11 cellular contexts compared by ENCODE assay signal in the genomic region with DNA sequence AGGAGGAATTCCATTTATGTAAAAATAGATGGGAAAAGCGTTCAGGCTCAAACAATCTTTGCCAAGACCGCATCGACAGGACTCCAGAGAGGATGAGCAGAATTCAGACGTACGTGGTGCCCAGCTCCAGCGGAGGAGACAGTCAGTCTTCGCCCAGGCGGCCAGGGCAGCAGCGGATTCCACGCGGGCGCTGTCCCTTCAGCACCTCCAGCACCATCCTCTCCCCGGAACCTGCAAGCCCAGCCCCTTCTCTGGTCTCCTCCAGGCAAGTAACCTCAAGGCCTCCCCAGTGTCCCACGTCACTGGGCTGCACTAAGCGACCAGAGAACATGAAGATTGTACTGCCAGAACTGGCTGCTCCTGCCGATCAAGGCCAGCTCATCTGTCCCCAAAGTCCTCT. TPM values are rescaled to one million over a fixed set of nuclear protein-coding genes. Genes with fewer than 3 reads are reported as not detected.
DNase-seq lines count a peak whose midpoint lies in the region; ATAC-seq and TF ChIP-seq lines count a peak whose summit lies in the region.
"Had no signal": no experiment of that assay in that cellular context is flagged by ENCODE, and none has a peak within 500 bp of the region (broad histone marks: within the 10 kb centered on the region; RNA-seq: fewer than 3 reads in every experiment).

No MANE protein-coding gene starts in this region.

- no peak overlapping the region for H2BK5ac ChIP-seq in mesenchymal stem cell (ENCODE audit: low read depth, low read length, poor library complexity, severe bottlenecking)

- H2BK12ac ChIP-seq in mesenchymal stem cell (ENCODE audit: low read length in 2 of 2): no peak overlapping the region

- no peak overlapping the region for H3K9ac ChIP-seq in DND-41 (ENCODE audit: low read depth, low read length)
- H3K9ac ChIP-seq in mesenchymal stem cell (ENCODE audit: low read length): no peak overlapping the region

- H3K27ac ChIP-seq in DND-41 (ENCODE audit: low read length) (no peak overlapping the region), brain microvascular endothelial cell (no peak overlapping the region), mesenchymal stem cell (ENCODE audit: low read length, poor library complexity, severe bottlenecking) (no peak overlapping the region)

- no peak overlapping the region for H4K91ac ChIP-seq in mesenchymal stem cell (ENCODE audit: low read length)

- DNase-seq in DND-41: peak; percentile 37
- peak; percentile 76 for DNase-seq in HuH-7.5 (ENCODE audit: low spot score)
- DNase-seq in brain microvascular endothelial cell: peak; percentile 3
- peak; percentile 32 for DNase-seq in mesenchymal stem cell
- DNase-seq in T-helper 1 cell: no peak
- no peak for DNase-seq in NCI-H128 (lab: John Stamatoyannopoulos, UW; ENCODE audit: unreplicated experiment)
- no peak for DNase-seq in activated gamma-delta T cell treated with Interleukin-2 at 50 U/mL for 16 hours
- no peak for DNase-seq in NCI-H2081 treated with DMSO at 0.1 percent for 48 hours (lab: John Stamatoyannopoulos, UW)
- DNase-seq: activated naive CD4-positive, alpha-beta T cell; left colon; stimulated activated CD8-positive, alpha-beta memory T cell treated with anti-CD3 and anti-CD28 coated beads, Interleukin-4, amount 100 ng/mL, for 48 hours had no signal

- no peak overlapping the region for H3K4me2 ChIP-seq in DND-41 (ENCODE audit: insufficient read depth, low read length)
- no peak overlapping the region for H3K4me2 ChIP-seq in mesenchymal stem cell (ENCODE audit: low read length, poor library complexity, severe bottlenecking)

- WGBS in mesenchymal stem cell: 10% methylated on average over 16 of the region's 16 CpGs

- no peak overlapping the region for H4K8ac ChIP-seq in mesenchymal stem cell (ENCODE audit: low read length)

- H3K18ac ChIP-seq in mesenchymal stem cell (ENCODE audit: low read depth in 1 of 2, low read length in 2 of 2): no peak overlapping the region

- TF ChIP-seq CTCF in DND-41 (IDR thresholded peaks at IDR 0.05; ENCODE audit: borderline replicate concordance, extremely low read depth, low read length, poor library complexity, severe bottlenecking) (no peak), brain microvascular endothelial cell (IDR thresholded peaks at IDR 0.05; ENCODE audit: low read depth, low read length, missing control alignments) (no peak)

- H4K20me1 ChIP-seq in DND-41 (ENCODE audit: insufficient read depth, low read length): peaks cover 20% of the 10 kb centered on the region

- H3K36me3 ChIP-seq in DND-41 (ENCODE audit: insufficient read depth, low read length) (no peaks in the 10 kb centered on the region), brain microvascular endothelial cell (replicated peaks) (no peaks in the 10 kb centered on the region), mesenchymal stem cell (ENCODE audit: control insufficient read depth in 1 of 2, insufficient read depth in 2 of 2, low read depth in 1 of 2, low read length in 2 of 2) (no peaks in the 10 kb centered on the region)

- H3K4me1 ChIP-seq in DND-41 (ENCODE audit: insufficient read depth, low read length): no peaks in the 10 kb centered on the region
- H3K4me1 ChIP-seq in mesenchymal stem cell (ENCODE audit: control insufficient read depth, insufficient read depth, low read depth, low read length): peaks cover 10% of the 10 kb centered on the region

- no peak overlapping the region for H2BK15ac ChIP-seq in mesenchymal stem cell (ENCODE audit: low read depth, poor library complexity, severe bottlenecking)

- no peak overlapping the region for H2BK120ac ChIP-seq in mesenchymal stem cell (ENCODE audit: low read depth, low read length)

- no peak overlapping the region for H2AFZ ChIP-seq in DND-41 (ENCODE audit: low read depth, low read length)
- H2AFZ ChIP-seq in mesenchymal stem cell (ENCODE audit: low read depth, low read length): no peak overlapping the region

- no peaks in the 10 kb centered on the region for H3K79me1 ChIP-seq in mesenchymal stem cell (replicated peaks; ENCODE audit: low read length, poor library complexity, severe bottlenecking)

- in situ Hi-C loops in brain microvascular endothelial cell (cut with HindIII; ENCODE audit: low pct_ligation_motif_present, low sequenced_read_pairs): no loop called here

- H3K4ac ChIP-seq in mesenchymal stem cell (ENCODE audit: low read depth in 1 of 2, low read length in 2 of 2): no peak overlapping the region

- no peaks in the 10 kb centered on the region for H3K79me2 ChIP-seq in DND-41 (ENCODE audit: insufficient read depth, low read length)

- ATAC-seq in DND-41 (ENCODE audit: insufficient read depth, low read depth): peak; percentile 67
- ATAC-seq: left colon had no signal

- peaks cover 3% of the 10 kb centered on the region for H3K27me3 ChIP-seq in DND-41 (ENCODE audit: insufficient read depth, low read length, poor library complexity)
- H3K27me3 ChIP-seq in brain microvascular endothelial cell (replicated peaks): peaks cover 54% of the 10 kb centered on the region
- H3K27me3 ChIP-seq in mesenchymal stem cell (ENCODE audit: control insufficient read depth in 1 of 2, insufficient read depth in 1 of 2, low read length in 2 of 2): peaks cover 58 to 78% of the 10 kb centered on the region in 2 experiments

- H2AK5ac ChIP-seq in mesenchymal stem cell (ENCODE audit: low read length, severe bottlenecking): no peak overlapping the region

- H3K14ac ChIP-seq in mesenchymal stem cell (ENCODE audit: low read length in 2 of 2): no peak overlapping the region

- no peaks in the 10 kb centered on the region for H3K9me3 ChIP-seq in DND-41 (ENCODE audit: insufficient read depth, low read length, severe bottlenecking)
- H3K9me3 ChIP-seq in mesenchymal stem cell (ENCODE audit: control insufficient read depth, low read length): no peaks in the 10 kb centered on the region

- H3K4me3 ChIP-seq in DND-41 (ENCODE audit: low read depth in 1 of 2, low read length in 2 of 2): no peak overlapping the region
- H3K4me3 ChIP-seq in brain microvascular endothelial cell (ENCODE audit: low read depth, low read length): no peak overlapping the region
- no peak overlapping the region for H3K4me3 ChIP-seq in mesenchymal stem cell (ENCODE audit: insufficient read depth in 1 of 2, low read depth in 1 of 2, low read length in 2 of 2)

- H3K23ac ChIP-seq in mesenchymal stem cell (ENCODE audit: low read length in 2 of 2): no peak overlapping the region

RNA-seq across cellular contexts. Expression of gene KCNQ2, which starts 2.8 kb away (rescaled TPM):
- not detected for polyA plus RNA-seq in mesenchymal stem cell (2013, experiment 1 of 2)
- not detected for polyA plus RNA-seq in mesenchymal stem cell (2013, experiment 2 of 2)

RNA-seq across cellular contexts. Expression of gene EEF1A2, which starts 23.7 kb away (rescaled TPM):
- polyA plus RNA-seq in mesenchymal stem cell (2013, experiment 1 of 2): 4.3 TPM
- polyA plus RNA-seq in mesenchymal stem cell (2013, experiment 2 of 2): 4.3 TPM

RNA-seq across cellular contexts. Expression of gene PPDPF, which starts 45.4 kb away (rescaled TPM):
- 333 TPM for polyA plus RNA-seq in mesenchymal stem cell (2013, experiment 1 of 2)
- 331 TPM for polyA plus RNA-seq in mesenchymal stem cell (2013, experiment 2 of 2)

Comparison
In these comparisons a context has a peak if more than half of its experiments do, and no peak if none do; other contexts are left out.
1. DNase-seq: peak in DND-41 (single experiment), HuH-7.5 (single experiment), brain microvascular endothelial cell (single experiment) and mesenchymal stem cell (single experiment); none in T-helper 1 cell (0 of 5), NCI-H128 (single experiment), activated gamma-delta T cell treated with Interleukin-2 at 50 U/mL for 16 hours (single experiment) and NCI-H2081 treated with DMSO at 0.1 percent for 48 hours (single experiment).